Comparison of ENCODE assay signal across 3 cellular contexts in genomic region chr2:37224063-37224462, GRCh38.
TF ChIP-seq lines count a peak whose summit lies in the region.

No MANE protein-coding gene starts in this region.

TF ChIP-seq in A549, 52 proteins besides CTCF, POLR2A, EP300 and RAD21:
- TF ChIP-seq SREBF2 (IDR thresholded peaks at IDR 0.05) (no peak), REST (IDR thresholded peaks at IDR 0.05) (peak; percentile 57)

TF ChIP-seq in HEK293, 187 proteins besides CTCF, POLR2A, EP300 and RAD21:
- TF ChIP-seq KLF16 (tag by site-specific recombination; IDR thresholded peaks at IDR 0.05) (no peak), REST (tag by site-specific recombination; IDR thresholded peaks at IDR 0.05) (peak; percentile 86)

TF ChIP-seq in GM12878, 131 proteins besides CTCF, POLR2A, EP300 and RAD21:
- TF ChIP-seq MXI1 (IDR thresholded peaks at IDR 0.05; ENCODE audit: low read depth, low read length) (peak; percentile 77; the same call in 1 of the 2 replicates), SRF (IDR thresholded peaks at IDR 0.05; ENCODE audit: low read depth in 2 of 2, low read length in 2 of 2) (no peak), ZNF622 (IDR thresholded peaks at IDR 0.05) (no peak), BRCA1 (IDR thresholded peaks at IDR 0.05; ENCODE audit: low read depth, low read length) (no peak), WRNIP1 (IDR thresholded peaks at IDR 0.05; ENCODE audit: borderline replicate concordance, low read depth, low read length) (no peak), STAT3 (IDR thresholded peaks at IDR 0.05; ENCODE audit: low read depth, low read length) (no peak), NFIC (IDR thresholded peaks at IDR 0.05; ENCODE audit: low read depth, low read length) (no peak), SIN3A (IDR thresholded peaks at IDR 0.05; ENCODE audit: low read depth, low read length) (peak; percentile 53; the same call in 1 of the 2 replicates), MEF2A (IDR thresholded peaks at IDR 0.05; ENCODE audit: insufficient read depth, low read depth, low read length) (no peak), REST (IDR thresholded peaks at IDR 0.05; ENCODE audit: low read depth, low read length) (peak; percentile 68; the same call in 1 of the 2 replicates)
TF ChIP-seq in GM12878: peak in this region for 3.
